Comparison of ENCODE assay signal across 10 cellular contexts in genomic region chr17:44223574-44224046, GRCh38. TPM values are rescaled to one million over a fixed set of nuclear protein-coding genes. Genes with fewer than 3 reads are reported as not detected.
DNase-seq lines count a peak whose midpoint lies in the region; ATAC-seq and TF ChIP-seq lines count a peak whose summit lies in the region.
"Had no signal": no experiment of that assay in that cellular context is flagged by ENCODE, and none has a peak within 500 bp of the region (broad histone marks: within the 10 kb centered on the region; RNA-seq: fewer than 3 reads in every experiment).

No MANE protein-coding gene starts in this region.

- H4K20me1 ChIP-seq in HCT116 (ENCODE audit: insufficient read depth) = no peaks in the 10 kb centered on the region

- H3K27ac ChIP-seq in HCT116 (ENCODE audit: low read depth, low read length) = peak overlapping the region; percentile 100; the same call in 1 of the 2 replicates
- peak overlapping the region; percentile 37 to 100 (median 99) for H3K27ac ChIP-seq in adrenal gland
- H3K27ac ChIP-seq in prostate gland = peak overlapping the region in 1 of 2 donors; percentile 23

- no peak overlapping the region for H2AFZ ChIP-seq in HCT116 (ENCODE audit: low read depth, low read length, poor library complexity, severe bottlenecking)

- intact Hi-C loops in HCT116 (cut with micrococcal nuclease) (no loop called here), adrenal gland (cut with DNase I) (no loop called here), prostate gland (cut with DNase I) (no loop called here)

- ATAC-seq in HCT116 = no peak
- ATAC-seq: stimulated activated naive CD8-positive, alpha-beta T cell treated with anti-CD3 and anti-CD28 coated beads, Interleukin-15, amount 100 ng/mL, for 72 hours had no signal

- H3K27me3 ChIP-seq in HCT116 (ENCODE audit: insufficient read depth, low read length) (no peaks in the 10 kb centered on the region), adrenal gland (no peaks in the 10 kb centered on the region), prostate gland (replicated peaks; ENCODE audit: insufficient read depth) (no peaks in the 10 kb centered on the region)
- H3K27me3 ChIP-seq: Peyer's patch had no signal

- H3K9me3 ChIP-seq in HCT116 (ENCODE audit: control insufficient read depth in 1 of 2, insufficient read depth in 1 of 2, low read depth in 1 of 2, low read length in 2 of 2) (no peaks in the 10 kb centered on the region), adrenal gland (replicated peaks in 1 of 3) (no peaks in the 10 kb centered on the region), prostate gland (no peaks in the 10 kb centered on the region)
- H3K9me3 ChIP-seq: Peyer's patch had no signal

- no peak for TF ChIP-seq CTCF in HCT116 (IDR thresholded peaks at IDR 0.05 in 2 of 3, conservative IDR thresholded peaks at IDR 0.05 in 1 of 3; ENCODE audit: borderline replicate concordance in 1 of 3, insufficient read depth in 1 of 3, low read depth in 2 of 3, low read length in 2 of 3)
- TF ChIP-seq CTCF in adrenal gland (IDR thresholded peaks at IDR 0.05) = no peak
- TF ChIP-seq CTCF in prostate gland (IDR thresholded peaks at IDR 0.05) = no peak

- H3K9me2 ChIP-seq in HCT116 (ENCODE audit: insufficient read depth) = no peaks in the 10 kb centered on the region

- TF ChIP-seq RAD21 in HCT116 (IDR thresholded peaks at IDR 0.05; ENCODE audit: low read depth) = no peak

- peak overlapping the region; percentile 90 for H3K4me2 ChIP-seq in HCT116 (ENCODE audit: low read length)

- H3K4me3 ChIP-seq in HCT116 (replicated peaks in 1 of 2; ENCODE audit: low read depth in 1 of 2, low read length in 2 of 2) = no peak overlapping the region
- H3K4me3 ChIP-seq in adrenal gland = no peak overlapping the region
- H3K4me3 ChIP-seq in prostate gland = no peak overlapping the region
- H3K4me3 ChIP-seq: Peyer's patch had no signal

- WGBS in adrenal gland, 4 donors = 24 to 29% (median 27%) methylated on average over 7 of the region's 7 CpGs
- 22% methylated on average over 7 of the region's 7 CpGs for WGBS in prostate gland

- CTCF ChIA-PET in HCT116 (lab: Charles Lee) = interaction anchor here (1.1 to 1.3 kb wide), 2 partner anchors 13 to 107 kb away, joined by 3 to 4 read pairs; no protein-coding TSS in a partner anchor

- TF ChIP-seq POLR2A in HCT116 (IDR thresholded peaks at IDR 0.05; ENCODE audit: borderline replicate concordance, extremely low read depth, insufficient read depth, insufficient read length) = no peak
- TF ChIP-seq POLR2A in adrenal gland (IDR thresholded peaks at IDR 0.05) = peak in 1 of 2 donors; percentile 19
- TF ChIP-seq POLR2A in prostate gland (IDR thresholded peaks at IDR 0.05) = no peak

- no peaks in the 10 kb centered on the region for H3K36me3 ChIP-seq in HCT116 (ENCODE audit: control insufficient read depth in 1 of 2, insufficient read depth in 2 of 2, low read length in 2 of 2)
- H3K36me3 ChIP-seq in adrenal gland (replicated peaks in 1 of 2) = no peaks in the 10 kb centered on the region
- no peaks in the 10 kb centered on the region for H3K36me3 ChIP-seq in prostate gland
- H3K36me3 ChIP-seq: Peyer's patch had no signal

- H3K79me2 ChIP-seq in HCT116 (ENCODE audit: insufficient read depth, low read length) = peaks cover 7% of the 10 kb centered on the region

- RAD21 ChIA-PET in HCT116 (lab: Charles Lee; ENCODE audit: low non-redundant PET in 1 of 2, low total read pairs in 2 of 2, uncharacterized antibody in 2 of 2, unreplicated experiment in 2 of 2) = no interaction called here

- DNase-seq in HCT116 (ENCODE audit: low read depth, low spot score) (no peak), adrenal gland (peak; percentile 93 to 97 (median 96)), glomerular endothelial cell (ENCODE audit: extremely low read depth, low read depth, low spot score) (peak; percentile 81), stromal cell of bone marrow (ENCODE audit: low read depth) (peak; percentile 90), prostate gland (ENCODE audit: low spot score) (no peak), NCI-H82 (lab: John Stamatoyannopoulos, UW) (no peak), HK-2 (ENCODE audit: unreplicated experiment) (no peak)
- DNase-seq: KBM-7; Peyer's patch; stimulated activated naive CD8-positive, alpha-beta T cell treated with anti-CD3 and anti-CD28 coated beads, Interleukin-15, amount 100 ng/mL, for 72 hours had no signal

- POLR2A ChIA-PET in HCT116 (lab: Charles Lee) = interaction anchor here (1.0 kb wide), 1 partner anchor 103 kb away, joined by 4 read pairs; no protein-coding TSS in a partner anchor

- BruUV-seq in HCT116 (replicated peaks; lab: Mats Ljungman, UMichigan) = TSS peak; percentile 41

- no peak overlapping the region for H3K9ac ChIP-seq in HCT116 (ENCODE audit: low read length)

- H3K4me1 ChIP-seq in HCT116 (ENCODE audit: control insufficient read depth in 1 of 2, insufficient read depth in 2 of 2, low read length in 2 of 2) (peaks cover 22 to 29% of the 10 kb centered on the region in 2 experiments), adrenal gland (replicated peaks in 1 of 2) (peaks cover 14 to 23% of the 10 kb centered on the region in 2 donors), prostate gland (replicated peaks) (peaks cover 5% of the 10 kb centered on the region)

TF ChIP-seq in HCT116, 20 proteins besides CTCF, POLR2A, EP300 and RAD21:
- no peak for TF ChIP-seq MAX (IDR thresholded peaks at IDR 0.05)
- peak; percentile 34; the same call in 1 of the 2 replicates for TF ChIP-seq SP1 (IDR thresholded peaks at IDR 0.05; ENCODE audit: low read depth)

RNA-seq across cellular contexts. Expression of gene UBTF, which starts 4.1 kb away (rescaled TPM):
- total RNA-seq in HCT116 (2021; ENCODE audit: unreplicated experiment) (84.3 TPM), adrenal gland (10 to 100 TPM; 51.7 to 92.6 (median 66.6) TPM), glomerular endothelial cell (51.9 and 58.7 TPM in 2 replicates), prostate gland (10 to 100 TPM; 73.4 to 77.2 TPM)
- 43.2 and 52.2 TPM in 2 replicates for polyA plus RNA-seq in HCT116 (2012)
- polyA plus RNA-seq in adrenal gland = 10 to 100 TPM; 37.1 to 80.6 (median 51.3) TPM

RNA-seq across cellular contexts. Expression of gene ATXN7L3, which starts 23.9 kb away (rescaled TPM):
- total RNA-seq in HCT116 (2021; ENCODE audit: unreplicated experiment) (86.7 TPM), adrenal gland (10 to 100 TPM; 21.3 to 61.4 (median 49.7) TPM), glomerular endothelial cell (69.1 and 72.4 TPM in 2 replicates), prostate gland (10 to 100 TPM; 45.8 to 72.0 TPM)
- polyA plus RNA-seq in HCT116 (2012) = 47.9 and 51.0 TPM in 2 replicates
- polyA plus RNA-seq in adrenal gland = 10 to 100 TPM; 19.6 to 81.4 (median 47.1) TPM

RNA-seq across cellular contexts. Expression of gene TMUB2, which starts 36.8 kb away (rescaled TPM):
- total RNA-seq in HCT116 (2021; ENCODE audit: unreplicated experiment) (25.1 TPM), adrenal gland (10 to 100 TPM; 21.8 to 48.6 (median 40.3) TPM), glomerular endothelial cell (31.9 and 35.5 TPM in 2 replicates), prostate gland (10 to 100 TPM; 42.9 to 67.2 TPM)
- 23.8 and 26.2 TPM in 2 replicates for polyA plus RNA-seq in HCT116 (2012)
- polyA plus RNA-seq in adrenal gland = 10 to 100 TPM; 22.8 to 89.3 (median 79.1) TPM

RNA-seq across cellular contexts. Expression of gene SLC4A1, which starts 44.3 kb away (rescaled TPM):
- total RNA-seq in HCT116 (2021; ENCODE audit: unreplicated experiment) = 0.22 TPM
- polyA plus RNA-seq in HCT116 (2012) = 0.03 TPM in 1 of 2 replicates, not detected in the other
- total RNA-seq in adrenal gland = 1 to 10 TPM in 1 of 8 donors, under 1 TPM in 2, not detected in 5; 0.15 to 1.2 (median 0.18) TPM
- polyA plus RNA-seq in adrenal gland = under 1 TPM in 2 of 3 donors, not detected in 1; 0.13 to 0.16 TPM
- not detected in 2 replicates for total RNA-seq in glomerular endothelial cell
- under 1 TPM in 1 of 2 donors, not detected in 1; 0.51 TPM for total RNA-seq in prostate gland
- total RNA-seq: Peyer's patch had no signal

RNA-seq across cellular contexts. Expression of gene ASB16, which starts 53.1 kb away (rescaled TPM):
- total RNA-seq in HCT116 (2021; ENCODE audit: unreplicated experiment) (0.37 TPM), adrenal gland (under 1 TPM in 6 of 8 donors, not detected in 2; 0.22 to 0.83 (median 0.45) TPM), glomerular endothelial cell (0.15 and 0.18 TPM in 2 replicates), prostate gland (1 to 10 TPM; 3.2 to 4.4 TPM)
- 0.50 and 0.72 TPM in 2 replicates for polyA plus RNA-seq in HCT116 (2012)
- under 1 TPM; 0.13 to 0.48 (median 0.16) TPM for polyA plus RNA-seq in adrenal gland

Comparison
In these comparisons a context has a peak if more than half of its experiments do, and no peak if none do; other contexts are left out.
1. DNase-seq: peak in adrenal gland (7 of 7), glomerular endothelial cell (single experiment) and stromal cell of bone marrow (single experiment); none in HCT116 (single experiment), prostate gland (single experiment), NCI-H82 (single experiment) and HK-2 (single experiment).